Comparison of ENCODE assay signal across 19 cellular contexts in the genomic region with DNA sequence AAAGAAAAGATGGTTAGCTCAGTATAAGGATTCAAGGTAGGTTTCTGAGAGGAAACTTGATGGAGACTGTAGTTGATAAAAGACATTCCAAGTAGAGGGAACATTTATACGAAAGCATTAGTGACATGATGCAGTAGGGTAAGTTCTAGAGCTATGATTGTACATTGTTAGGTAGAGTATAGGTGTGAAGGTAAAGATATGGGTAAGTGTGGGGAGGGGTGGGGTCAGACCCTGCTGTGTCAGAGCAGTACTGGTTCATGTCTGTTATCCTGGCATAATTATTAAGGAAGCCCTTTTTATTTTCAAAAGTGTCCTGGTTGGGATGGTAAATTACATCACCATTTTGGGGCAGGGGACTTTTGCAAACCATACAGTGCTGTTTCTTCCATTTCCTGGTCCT.
DNase-seq lines count a peak whose midpoint lies in the region; ATAC-seq, FAIRE-seq and TF ChIP-seq lines count a peak whose summit lies in the region.
"Had no signal": no experiment of that assay in that cellular context is flagged by ENCODE, and none has a peak within 500 bp of the region (broad histone marks: within the 10 kb centered on the region; RNA-seq: fewer than 3 reads in every experiment).

No MANE protein-coding gene starts in this region.

- POLR2A ChIA-PET in GM12878 (lab: Charles Lee) (interaction anchor here (1.9 kb wide), 1 partner anchor 8 kb away, joined by 7 read pairs; no protein-coding TSS in a partner anchor), endothelial cell of umbilical vein (lab: Charles Lee) (no interaction called here)

- H3K9me3 ChIP-seq in GM12878 (replicated peaks; ENCODE audit: control insufficient read depth, insufficient read depth, low read length): no peaks in the 10 kb centered on the region
- H3K9me3 ChIP-seq in endothelial cell of umbilical vein (replicated peaks; ENCODE audit: control insufficient read depth, insufficient read depth, low read length): no peaks in the 10 kb centered on the region
- H3K9me3 ChIP-seq in smooth muscle cell (replicated peaks; ENCODE audit: low read depth): no peaks in the 10 kb centered on the region
- H3K9me3 ChIP-seq: BLaER1, Caco-2 had no signal

- no peak overlapping the region for H3K9ac ChIP-seq in GM12878 (ENCODE audit: control insufficient read depth, insufficient read depth, low read length)
- H3K9ac ChIP-seq in endothelial cell of umbilical vein (replicated peaks; ENCODE audit: extremely low read depth, insufficient read depth, low read length): no peak overlapping the region
- H3K9ac ChIP-seq in smooth muscle cell (ENCODE audit: low read depth): no peak overlapping the region
- H3K9ac ChIP-seq: BLaER1, GM23248 had no signal

- no peaks in the 10 kb centered on the region for H3K9me1 ChIP-seq in endothelial cell of umbilical vein (replicated peaks; ENCODE audit: control insufficient read depth, extremely low read depth, insufficient read depth, low read length)

- H3K4me1 ChIP-seq in GM12878 (ENCODE audit: control insufficient read depth, insufficient read depth, low read length): no peaks in the 10 kb centered on the region
- H3K4me1 ChIP-seq in endothelial cell of umbilical vein (ENCODE audit: control insufficient read depth, extremely low read depth, insufficient read depth, low read length): peaks cover 21% of the 10 kb centered on the region
- H3K4me1 ChIP-seq in smooth muscle cell (ENCODE audit: low read depth): peaks cover 6% of the 10 kb centered on the region
- H3K4me1 ChIP-seq: BLaER1, Caco-2 had no signal

- H3F3A ChIP-seq in smooth muscle cell (ENCODE audit: low read depth): no peaks in the 10 kb centered on the region

- H3K36me3 ChIP-seq in GM12878 (ENCODE audit: control insufficient read depth in 2 of 2, insufficient read depth in 2 of 2, low read length in 1 of 2): no peaks in the 10 kb centered on the region
- H3K36me3 ChIP-seq in endothelial cell of umbilical vein (ENCODE audit: control insufficient read depth in 2 of 2, extremely low read depth in 1 of 2, insufficient read depth in 2 of 2, low read length in 2 of 2): no peaks in the 10 kb centered on the region
- H3K36me3 ChIP-seq in smooth muscle cell (ENCODE audit: low read depth): no peaks in the 10 kb centered on the region
- H3K36me3 ChIP-seq: BLaER1 had no signal

- no peak overlapping the region for H3K4me3 ChIP-seq in GM12878
- no peak overlapping the region for H3K4me3 ChIP-seq in endothelial cell of umbilical vein (replicated peaks in 1 of 3; ENCODE audit: insufficient read depth in 1 of 3, low read depth in 1 of 3, low read length in 3 of 3)
- H3K4me3 ChIP-seq in smooth muscle cell: no peak overlapping the region
- H3K4me3 ChIP-seq in lower leg skin (ENCODE audit: low read depth, poor library complexity, severe bottlenecking): no peak overlapping the region
- H3K4me3 ChIP-seq: BLaER1, GM23248 had no signal

- H2AFZ ChIP-seq in GM12878 (ENCODE audit: control insufficient read depth, low read depth, low read length): no peak overlapping the region
- H2AFZ ChIP-seq in endothelial cell of umbilical vein (ENCODE audit: low read depth, low read length): peak overlapping the region; percentile 31
- H2AFZ ChIP-seq in smooth muscle cell (ENCODE audit: low read depth): peak overlapping the region; percentile 21
- H2AFZ ChIP-seq: GM23248 had no signal

- no peaks in the 10 kb centered on the region for H3K79me2 ChIP-seq in GM12878 (ENCODE audit: control insufficient read depth, insufficient read depth, low read length)
- no peaks in the 10 kb centered on the region for H3K79me2 ChIP-seq in endothelial cell of umbilical vein (ENCODE audit: control insufficient read depth, insufficient read depth, low read length)
- no peaks in the 10 kb centered on the region for H3K79me2 ChIP-seq in smooth muscle cell (ENCODE audit: low read depth)

- BruUV-seq in GM12878 (replicated peaks; lab: Mats Ljungman, UMichigan) (no TSS peak), endothelial cell of umbilical vein (replicated peaks; lab: Mats Ljungman, UMichigan) (no TSS peak)

- H3K4me2 ChIP-seq in GM12878 (ENCODE audit: control insufficient read depth, insufficient read depth) (no peak overlapping the region), endothelial cell of umbilical vein (ENCODE audit: insufficient read depth, low read length) (no peak overlapping the region), smooth muscle cell (no peak overlapping the region)
- H3K4me2 ChIP-seq: BLaER1 had no signal

- SMC1A ChIA-PET in GM12878 (lab: Charles Lee; ENCODE audit: uncharacterized antibody, unreplicated experiment): interaction anchor here (0.7 to 2.5 kb wide), 9 partner anchors 11 to 640 kb away, joined by 3 to 11 read pairs (median 3); no protein-coding TSS in a partner anchor

- no peak for FAIRE-seq in GM12878 (lab: Jason Lieb, UNC)
- FAIRE-seq in endothelial cell of umbilical vein (lab: Jason Lieb, UNC): no peak
- FAIRE-seq: G401.6, GM19239, H1 had no signal

- TF ChIP-seq POLR2A in GM12878 (IDR thresholded peaks at IDR 0.05; ENCODE audit: low read depth, low read length): no peak
- no peak for TF ChIP-seq POLR2A in endothelial cell of umbilical vein (IDR thresholded peaks at IDR 0.05; ENCODE audit: low read depth, low read length)
- no peak for TF ChIP-seq POLR2A in lower leg skin (IDR thresholded peaks at IDR 0.05)

- TF ChIP-seq RAD21 in GM12878 (IDR thresholded peaks at IDR 0.05; ENCODE audit: insufficient read depth, low read depth, low read length): no peak

- H3K27me3 ChIP-seq in GM12878 (replicated peaks in 1 of 2; ENCODE audit: control insufficient read depth in 2 of 2, insufficient read depth in 2 of 2, low read length in 1 of 2): no peaks in the 10 kb centered on the region
- H3K27me3 ChIP-seq in endothelial cell of umbilical vein (ENCODE audit: control insufficient read depth in 2 of 2, insufficient read depth in 2 of 2, low read length in 2 of 2): no peaks in the 10 kb centered on the region
- no peaks in the 10 kb centered on the region for H3K27me3 ChIP-seq in smooth muscle cell (ENCODE audit: low read depth)
- H3K27me3 ChIP-seq: BLaER1 had no signal

- DNase-seq in GM12878 (ENCODE audit: low read depth, low spot score) (no peak), endothelial cell of umbilical vein (ENCODE audit: low read depth, low spot score) (peak; percentile 14), smooth muscle cell (lab: John Stamatoyannopoulos, UW; ENCODE audit: unreplicated experiment) (no peak), AG08396 (ENCODE audit: low spot score) (no peak), SW 1271 (lab: John Stamatoyannopoulos, UW) (no peak), lower leg skin (ENCODE audit: low spot score in 2 of 2) (no peak)
- DNase-seq: Caco-2; CD4-positive, CD25-positive, alpha-beta regulatory T cell; CD8-positive, alpha-beta T cell; DMS153; DND-41; GM23248; H7; HCEC 1CT had no signal

- no peaks in the 10 kb centered on the region for H4K20me1 ChIP-seq in GM12878 (ENCODE audit: control insufficient read depth, insufficient read depth)
- H4K20me1 ChIP-seq in endothelial cell of umbilical vein (replicated peaks; ENCODE audit: control insufficient read depth, extremely low read depth, insufficient read depth, low read length): no peaks in the 10 kb centered on the region
- no peaks in the 10 kb centered on the region for H4K20me1 ChIP-seq in smooth muscle cell (ENCODE audit: low read depth)
- H4K20me1 ChIP-seq: BLaER1 had no signal

- TF ChIP-seq EP300 in GM12878 (IDR thresholded peaks at IDR 0.05; ENCODE audit: borderline replicate concordance in 1 of 2, control insufficient read depth in 1 of 2, low read depth in 2 of 2, low read length in 2 of 2): no peak

- dilution Hi-C loops in endothelial cell of umbilical vein (cut with MboI; ENCODE audit: extremely low pct_ligation_motif_present, low sequenced_read_pairs): no loop called here

- WGBS in GM12878 (ENCODE audit: insufficient coverage, insufficient replicate concordance, low lambda C conversion rate, missing lambda C conversion rate): 0% methylated on average over 1 of the region's 1 CpG
- 100% methylated on average over 1 of the region's 1 CpG for WGBS in smooth muscle cell (ENCODE audit: low lambda C conversion rate)
- 81 to 93% methylated on average over 1 of the region's 1 CpG for WGBS in lower leg skin, 2 donors

- CTCF ChIA-PET in GM12878 (lab: Yijun Ruan, JAX) (interaction anchor here (1.8 kb wide), 1 partner anchor 639 kb away, joined by 5 read pairs; no protein-coding TSS in a partner anchor), endothelial cell of umbilical vein (lab: Charles Lee) (interaction anchor here (1.3 to 2.1 kb wide), 4 partner anchors 15 to 639 kb away, joined by 4 to 10 read pairs (median 8); no protein-coding TSS in a partner anchor)

- RAD21 ChIA-PET in GM12878 (lab: Charles Lee; ENCODE audit: unreplicated experiment): interaction anchor here (0.9 to 1.1 kb wide), 4 partner anchors 91 to 161 kb away, joined by 3 to 6 read pairs (median 4); no protein-coding TSS in a partner anchor

- intact Hi-C loops in GM12878 (cut with micrococcal nuclease; ENCODE audit: unreplicated experiment) (loop anchor here (10.0 kb wide), 1 partner anchor 835 kb away; no protein-coding TSS in a partner anchor), endothelial cell of umbilical vein (cut with micrococcal nuclease) (no loop called here), lower leg skin (cut with DNase I; ENCODE audit: low total_unique reads) (no loop called here)

- H3K27ac ChIP-seq in GM12878 (ENCODE audit: control insufficient read depth, insufficient read depth): no peak overlapping the region
- H3K27ac ChIP-seq in endothelial cell of umbilical vein (ENCODE audit: insufficient read depth, low read depth, low read length): peak overlapping the region; percentile 88
- no peak overlapping the region for H3K27ac ChIP-seq in smooth muscle cell (ENCODE audit: low read depth)
- H3K27ac ChIP-seq: BLaER1, C4-2B, GM23248 had no signal

- TF ChIP-seq CTCF in GM12878 (IDR thresholded peaks at IDR 0.05 in 2 of 3, conservative IDR thresholded peaks at IDR 0.05 in 1 of 3; ENCODE audit: control insufficient read depth in 2 of 3, extremely low read depth in 1 of 3, insufficient read depth in 1 of 3, low read depth in 3 of 3, low read length in 3 of 3) (no peak), endothelial cell of umbilical vein (IDR thresholded peaks at IDR 0.05; ENCODE audit: extremely low read depth in 1 of 2, insufficient read depth in 1 of 2, low read depth in 1 of 2, low read length in 2 of 2) (no peak), smooth muscle cell (IDR thresholded peaks at IDR 0.05; ENCODE audit: borderline replicate concordance, insufficient read depth, poor library complexity, severe bottlenecking) (no peak), lower leg skin (IDR thresholded peaks at IDR 0.05) (no peak)

- ATAC-seq in GM12878: peak; percentile 60
- ATAC-seq: CD8-positive, alpha-beta T cell had no signal

- in situ Hi-C loops in GM12878 (cut with MboI): no loop called here

TF ChIP-seq in GM12878, 131 proteins besides CTCF, POLR2A, EP300 and RAD21 (continues in another document):
- TF ChIP-seq ATF7 (IDR thresholded peaks at IDR 0.05; ENCODE audit: low read depth) (0 out of 2 replicates have a peak, but pooled peaks have one; percentile 21), SUPT20H (IDR thresholded peaks at IDR 0.05; ENCODE audit: borderline replicate concordance, control insufficient read depth, low read depth, low read length) (no peak)

TF ChIP-seq in endothelial cell of umbilical vein, 7 proteins besides CTCF, POLR2A, EP300 and RAD21 (continues in another document):
- no peak for TF ChIP-seq EZH2 (IDR thresholded peaks at IDR 0.05; ENCODE audit: borderline replicate concordance, low read depth, low read length, severe bottlenecking)
